16 cellular contexts compared by ENCODE assay signal in genomic region chr5:41416336-41416735, GRCh38.
DNase-seq lines count a peak whose midpoint lies in the region; ATAC-seq and TF ChIP-seq lines count a peak whose summit lies in the region.
"Had no signal": no experiment of that assay in that cellular context is flagged by ENCODE, and none has a peak within 500 bp of the region (broad histone marks: within the 10 kb centered on the region; RNA-seq: fewer than 3 reads in every experiment).

No MANE protein-coding gene starts in this region.

- no peaks in the 10 kb centered on the region for H3K36me3 ChIP-seq in MG63
- H3K36me3 ChIP-seq in left ventricle myocardium inferior = peaks cover 4% of the 10 kb centered on the region

- H3K27ac ChIP-seq in left ventricle myocardium inferior (replicated peaks) = peak overlapping the region; percentile 69
- H3K27ac ChIP-seq: RWPE1 had no signal

- H3K4me3 ChIP-seq in MG63 (no peak overlapping the region), left ventricle myocardium inferior (no peak overlapping the region)

- H3K9me3 ChIP-seq in MG63 = no peaks in the 10 kb centered on the region
- no peaks in the 10 kb centered on the region for H3K9me3 ChIP-seq in left ventricle myocardium inferior (replicated peaks)

- no peak for ATAC-seq in GM21717 (IDR thresholded peaks at IDR 0.05; ENCODE audit: unreplicated experiment)

- H3K4me1 ChIP-seq in left ventricle myocardium inferior = peaks cover 86% of the 10 kb centered on the region

- H3K27me3 ChIP-seq in MG63 (no peaks in the 10 kb centered on the region), left ventricle myocardium inferior (ENCODE audit: low read depth) (no peaks in the 10 kb centered on the region)

- peak; percentile 94 for DNase-seq in G401 (ENCODE audit: low spot score)
- DNase-seq in MG63 = peak; percentile 60
- peak; percentile 91 for DNase-seq in cerebellar cortex (ENCODE audit: low spot score)
- DNase-seq in left ventricle myocardium inferior = no peak
- DNase-seq in AG08395 (ENCODE audit: low spot score) = no peak
- no peak for DNase-seq in OCI-M2 (lab: John Stamatoyannopoulos, UW; ENCODE audit: unreplicated experiment)
- DNase-seq in hepatic stellate cell (ENCODE audit: low spot score) = no peak
- DNase-seq: COR-L47; H7; Karpas-422; NCI-H187; NCI-H226; NCI-H526 treated with DMSO at 0.1 percent for 48 hours; NK-92 treated with Interleukin-12 subunit alpha and Interleukin-12 subunit beta, amount 100 ng/mL, for 24 hours had no signal

- TF ChIP-seq CTCF in left ventricle myocardium inferior (IDR thresholded peaks at IDR 0.05; ENCODE audit: borderline replicate concordance) = no peak

- intact Hi-C loops in left ventricle myocardium inferior (cut with micrococcal nuclease) = no loop called here

- in situ Hi-C loops in G401 (cut with HindIII; ENCODE audit: low sequenced_read_pairs) = no loop called here

Comparison
In these comparisons a context has a peak if more than half of its experiments do, and no peak if none do; other contexts are left out.
1. DNase-seq: peak in G401 (single experiment), MG63 (single experiment) and cerebellar cortex (single experiment); none in left ventricle myocardium inferior (single experiment), AG08395 (single experiment), OCI-M2 (single experiment) and hepatic stellate cell (single experiment).